In the genomic region with DNA sequence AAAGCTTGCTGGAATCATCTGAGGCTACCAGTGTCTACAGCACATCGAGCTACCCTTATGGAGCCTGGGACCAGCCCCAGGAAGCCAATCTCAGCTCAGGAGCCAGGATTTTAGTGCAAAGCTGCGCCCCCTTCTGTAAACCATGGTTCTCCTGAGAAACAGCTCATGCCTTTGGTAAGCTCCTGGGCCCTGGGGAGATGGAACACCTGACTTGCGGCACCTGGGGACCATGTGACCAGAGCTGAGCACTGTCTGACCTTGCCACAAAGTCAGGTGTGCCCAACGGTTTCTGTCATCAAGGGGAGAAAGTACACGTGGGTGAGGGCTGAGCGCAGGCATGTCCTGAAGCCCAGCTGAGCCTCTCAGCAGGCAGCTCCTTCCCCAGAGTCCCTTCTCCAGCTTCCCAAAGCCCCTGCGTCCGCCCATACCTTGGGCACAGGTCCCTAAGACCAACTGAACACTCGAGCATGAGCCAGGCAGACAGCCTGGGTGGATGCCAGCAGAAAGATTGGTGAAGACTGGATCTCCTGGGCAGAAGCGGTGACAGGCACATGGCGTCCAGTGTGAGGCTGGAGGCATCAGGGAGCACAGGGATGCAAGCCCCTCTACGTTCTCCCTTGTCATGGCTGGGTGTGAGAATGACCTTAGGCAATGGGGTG, we compare ENCODE assay signal across 14 cellular contexts. TPM values are rescaled to one million over a fixed set of nuclear protein-coding genes. Genes with fewer than 3 reads are reported as not detected.
DNase-seq lines count a peak whose midpoint lies in the region; ATAC-seq and TF ChIP-seq lines count a peak whose summit lies in the region.
"Had no signal": no experiment of that assay in that cellular context is flagged by ENCODE, and none has a peak within 500 bp of the region (broad histone marks: within the 10 kb centered on the region; RNA-seq: fewer than 3 reads in every experiment).

No MANE protein-coding gene starts in this region.

- H3K27me3 ChIP-seq in A673 (replicated peaks; ENCODE audit: insufficient read depth, low read depth, low read length, poor library complexity) (no peaks in the 10 kb centered on the region), H9 (ENCODE audit: insufficient read depth, low read length) (no peaks in the 10 kb centered on the region), mesenchymal stem cell (ENCODE audit: control insufficient read depth in 1 of 2, insufficient read depth in 1 of 2, low read length in 2 of 2) (peaks cover 5 to 8% of the 10 kb centered on the region in 2 experiments)
- H3K27me3 ChIP-seq in CD4-positive, alpha-beta memory T cell (ENCODE audit: insufficient read depth, low read length) = no peaks in the 10 kb centered on the region

- no CpG with 5 or more reads among the region's 12 CpGs for WGBS in H9 (ENCODE audit: extremely low coverage, insufficient read length, low lambda C conversion rate)
- WGBS in mesenchymal stem cell = 72% methylated on average over 12 of the region's 12 CpGs

- H2BK5ac ChIP-seq in H9 (ENCODE audit: insufficient read length, low read length) (no peak overlapping the region), mesenchymal stem cell (ENCODE audit: low read depth, low read length, poor library complexity, severe bottlenecking) (no peak overlapping the region)

- H3T11ph ChIP-seq in H9 (ENCODE audit: low read length) = no peak overlapping the region

- no peak overlapping the region for H3K23ac ChIP-seq in H9 (ENCODE audit: insufficient read length, low read depth, low read length)
- H3K23ac ChIP-seq in mesenchymal stem cell (ENCODE audit: low read length in 2 of 2) = no peak overlapping the region

- H4K5ac ChIP-seq in H9 (ENCODE audit: insufficient read length, low read depth, low read length) = no peak overlapping the region

- peak overlapping the region in 1 of 3 experiments; percentile 67; a peak in 1 of 7 replicates for H3K27ac Mint-ChIP-seq in H9
- no peak overlapping the region for H3K27ac Mint-ChIP-seq in CD4-positive, alpha-beta memory T cell
- H3K27ac Mint-ChIP-seq: activated CD4-positive, alpha-beta T cell treated with anti-CD3 and anti-CD28 coated beads for 36 hours; activated T-cell treated with anti-CD3 and anti-CD28 coated beads, Interleukin-2, amount 50 U/mL, for 72 hours had no signal

- H4K8ac ChIP-seq in H9 (replicated peaks; ENCODE audit: insufficient read length, low read depth, low read length) = no peak overlapping the region
- no peak overlapping the region for H4K8ac ChIP-seq in mesenchymal stem cell (ENCODE audit: low read length)

- H3K36me3 Mint-ChIP-seq in H9 (ENCODE audit: insufficient read depth in 1 of 3, low read depth in 3 of 3) = no peaks in the 10 kb centered on the region; a peak in 1 of 7 replicates
- no peaks in the 10 kb centered on the region for H3K36me3 Mint-ChIP-seq in CD4-positive, alpha-beta memory T cell

- H3K4me3 ChIP-seq in A673 (ENCODE audit: low read depth, low read length, poor library complexity, severe bottlenecking) (no peak overlapping the region), mesenchymal stem cell (ENCODE audit: insufficient read depth in 1 of 2, low read depth in 1 of 2, low read length in 2 of 2) (no peak overlapping the region)
- H3K4me3 ChIP-seq in CD4-positive, alpha-beta memory T cell (ENCODE audit: low read length in 2 of 2) = no peak overlapping the region
- H3K4me3 ChIP-seq: heart right ventricle had no signal

- H3K4ac ChIP-seq in H9 (ENCODE audit: low read depth, low read length) (no peak overlapping the region), mesenchymal stem cell (ENCODE audit: low read depth in 1 of 2, low read length in 2 of 2) (no peak overlapping the region)

- intact Hi-C loops in A673 (cut with micrococcal nuclease; ENCODE audit: unreplicated experiment) = no loop called here
- intact Hi-C loops in left colon (cut with DNase I, micrococcal nuclease) = no loop called here
- intact Hi-C loops in CD4-positive, alpha-beta memory T cell (cut with micrococcal nuclease) = no loop called here

- H2BK12ac ChIP-seq in H9 (ENCODE audit: insufficient read length, low read depth, low read length) (no peak overlapping the region), mesenchymal stem cell (ENCODE audit: low read length in 2 of 2) (no peak overlapping the region)

- ATAC-seq in left colon = peak; percentile 65
- ATAC-seq in HG03457 (IDR thresholded peaks at IDR 0.05; ENCODE audit: unreplicated experiment) = no peak
- ATAC-seq: activated CD4-positive, alpha-beta T cell treated with anti-CD3 and anti-CD28 coated beads for 36 hours; activated T-cell treated with anti-CD3 and anti-CD28 coated beads, Interleukin-2, amount 50 U/mL, for 72 hours had no signal

- no peak overlapping the region for H3K4me3 Mint-ChIP-seq in H9
- no peak overlapping the region for H3K4me3 Mint-ChIP-seq in CD4-positive, alpha-beta memory T cell
- H3K4me3 Mint-ChIP-seq: activated CD4-positive, alpha-beta T cell treated with anti-CD3 and anti-CD28 coated beads for 36 hours; activated T-cell treated with anti-CD3 and anti-CD28 coated beads, Interleukin-2, amount 50 U/mL, for 72 hours had no signal

- H2AK5ac ChIP-seq in H9 (ENCODE audit: insufficient read length, low read length) (no peak overlapping the region), mesenchymal stem cell (ENCODE audit: low read length, severe bottlenecking) (no peak overlapping the region)

- H3K4me1 ChIP-seq in A673 (ENCODE audit: insufficient read depth, low read length, poor library complexity, severe bottlenecking) (no peaks in the 10 kb centered on the region), H9 (ENCODE audit: insufficient read depth, low read length) (no peaks in the 10 kb centered on the region), mesenchymal stem cell (ENCODE audit: control insufficient read depth, insufficient read depth, low read depth, low read length) (peaks cover 3% of the 10 kb centered on the region)
- no peaks in the 10 kb centered on the region for H3K4me1 ChIP-seq in CD4-positive, alpha-beta memory T cell (ENCODE audit: insufficient read depth, low read length)

- H3K9me3 Mint-ChIP-seq in H9 = no peaks in the 10 kb centered on the region; a peak in 1 of 5 replicates
- H3K9me3 Mint-ChIP-seq in CD4-positive, alpha-beta memory T cell = no peaks in the 10 kb centered on the region
- H3K9me3 Mint-ChIP-seq: activated T-cell treated with anti-CD3 and anti-CD28 coated beads, Interleukin-2, amount 50 U/mL, for 72 hours had no signal

- no TSS peak for BruUV-seq in A673 (replicated peaks; lab: Mats Ljungman, UMichigan)

- H3K9me3 ChIP-seq in A673 (ENCODE audit: low read depth, low read length, poor library complexity, severe bottlenecking) = no peaks in the 10 kb centered on the region
- H3K9me3 ChIP-seq in H9 (ENCODE audit: control insufficient read depth, low read depth, low read length) = no peaks in the 10 kb centered on the region
- H3K9me3 ChIP-seq in CD4-positive, alpha-beta memory T cell (ENCODE audit: control insufficient read depth in 1 of 2, low read length in 2 of 2) = no peaks in the 10 kb centered on the region
- H3K9me3 ChIP-seq in mesenchymal stem cell (ENCODE audit: control insufficient read depth, low read length) = no peaks in the 10 kb centered on the region
- H3K9me3 ChIP-seq: heart right ventricle had no signal

- no peaks in the 10 kb centered on the region; the same call in 1 of the 2 replicates for H3K27me3 Mint-ChIP-seq in H9 (ENCODE audit: low read depth)
- peaks cover 0 to 2% of the 10 kb centered on the region in 2 donors for H3K27me3 Mint-ChIP-seq in CD4-positive, alpha-beta memory T cell
- H3K27me3 Mint-ChIP-seq: activated CD4-positive, alpha-beta T cell treated with anti-CD3 and anti-CD28 coated beads for 36 hours had no signal

- H3K36me3 ChIP-seq in A673 (ENCODE audit: insufficient read depth, low read length, poor library complexity, severe bottlenecking) = no peaks in the 10 kb centered on the region
- no peaks in the 10 kb centered on the region for H3K36me3 ChIP-seq in CD4-positive, alpha-beta memory T cell (ENCODE audit: insufficient read depth, low read length)
- no peaks in the 10 kb centered on the region for H3K36me3 ChIP-seq in mesenchymal stem cell (ENCODE audit: control insufficient read depth in 1 of 2, insufficient read depth in 2 of 2, low read depth in 1 of 2, low read length in 2 of 2)
- H3K36me3 ChIP-seq: heart right ventricle had no signal

- no peak overlapping the region for H3K56ac ChIP-seq in H9 (ENCODE audit: insufficient read length, low read depth, low read length)

- H2AFZ ChIP-seq in H9 (ENCODE audit: low read length) (no peak overlapping the region), mesenchymal stem cell (ENCODE audit: low read depth, low read length) (no peak overlapping the region)

- POLR2A ChIA-PET in A673 (lab: Charles Lee; ENCODE audit: low non-redundant PET) = no interaction called here
- POLR2A ChIA-PET in CD4-positive, alpha-beta memory T cell (lab: Charles Lee; ENCODE audit: partially characterized antibody) = no interaction called here

- H4K91ac ChIP-seq in H9 (ENCODE audit: insufficient read length, low read depth, low read length) (no peak overlapping the region), mesenchymal stem cell (ENCODE audit: low read length) (no peak overlapping the region)

- H3K4me2 ChIP-seq in H9 (ENCODE audit: insufficient read depth, insufficient read length, low read length) (no peak overlapping the region), mesenchymal stem cell (ENCODE audit: low read length, poor library complexity, severe bottlenecking) (no peak overlapping the region)

- H3K9ac ChIP-seq in H9 (ENCODE audit: extremely low read depth, insufficient read length, low read length) (no peak overlapping the region), mesenchymal stem cell (ENCODE audit: low read length) (no peak overlapping the region)

- H3K18ac ChIP-seq in H9 (ENCODE audit: insufficient read length, low read depth, low read length) = no peak overlapping the region
- no peak overlapping the region for H3K18ac ChIP-seq in mesenchymal stem cell (ENCODE audit: low read depth in 1 of 2, low read length in 2 of 2)

- peaks cover 9 to 15% of the 10 kb centered on the region in 2 experiments; a peak in 3 of 4 replicates for H3K4me1 Mint-ChIP-seq in H9
- H3K4me1 Mint-ChIP-seq in CD4-positive, alpha-beta memory T cell = no peaks in the 10 kb centered on the region
- H3K4me1 Mint-ChIP-seq: activated CD4-positive, alpha-beta T cell treated with anti-CD3 and anti-CD28 coated beads for 36 hours had no signal

- DNase-seq in A673 (ENCODE audit: low spot score) = peak; percentile 20
- DNase-seq in H9 = peak; percentile 75
- DNase-seq in SW480 (ENCODE audit: low spot score) = peak; percentile 22
- no peak for DNase-seq in left colon
- no peak for DNase-seq in SKM-1 (lab: John Stamatoyannopoulos, UW; ENCODE audit: unreplicated experiment)
- DNase-seq in CD4-positive, alpha-beta memory T cell = no peak
- no peak for DNase-seq in mesenchymal stem cell
- DNase-seq: activated CD4-positive, alpha-beta T cell treated with anti-CD3 and anti-CD28 coated beads for 36 hours; activated T-cell treated with anti-CD3 and anti-CD28 coated beads, Interleukin-2, amount 50 U/mL, for 72 hours; AML-193; aorta; NK-92 treated with Interleukin-12 subunit alpha and Interleukin-12 subunit beta, amount 100 ng/mL, for 24 hours had no signal

- H3K27ac ChIP-seq in A673 (ENCODE audit: low read depth, low read length, poor library complexity, severe bottlenecking) (no peak overlapping the region), H9 (ENCODE audit: insufficient read length, low read depth, low read length) (no peak overlapping the region), mesenchymal stem cell (ENCODE audit: low read length, poor library complexity, severe bottlenecking) (no peak overlapping the region)
- no peak overlapping the region for H3K27ac ChIP-seq in CD4-positive, alpha-beta memory T cell (ENCODE audit: low read depth, low read length)
- H3K27ac ChIP-seq: heart right ventricle had no signal

- no peaks in the 10 kb centered on the region for H3K23me2 ChIP-seq in H9 (ENCODE audit: insufficient read length, low read depth, low read length, poor library complexity, severe bottlenecking)

- TF ChIP-seq CTCF in A673 (conservative IDR thresholded peaks at IDR 0.05; ENCODE audit: low read depth, low read length) (0 out of 2 replicates have a peak, but pooled peaks have one; percentile 25), H9 (conservative IDR thresholded peaks at IDR 0.05) (peak; percentile 47; the same call in 2 of the 3 replicates)

- H3K79me1 ChIP-seq in H9 (ENCODE audit: insufficient read depth, low read depth, low read length, poor library complexity, severe bottlenecking) = no peaks in the 10 kb centered on the region
- H3K79me1 ChIP-seq in mesenchymal stem cell (replicated peaks; ENCODE audit: low read length, poor library complexity, severe bottlenecking) = no peaks in the 10 kb centered on the region

- no peak overlapping the region for H2BK120ac ChIP-seq in H9 (ENCODE audit: low read depth, low read length, poor library complexity, severe bottlenecking)
- H2BK120ac ChIP-seq in mesenchymal stem cell (ENCODE audit: low read depth, low read length) = no peak overlapping the region

- H3K79me2 ChIP-seq in H9 (ENCODE audit: insufficient read depth, low read length) = no peaks in the 10 kb centered on the region

- H3K14ac ChIP-seq in H9 (ENCODE audit: insufficient read depth, low read length) = no peak overlapping the region; the same call in 1 of the 2 replicates
- no peak overlapping the region for H3K14ac ChIP-seq in mesenchymal stem cell (ENCODE audit: low read length in 2 of 2)

- CTCF ChIA-PET in A673 (lab: Charles Lee) = interaction anchor here (0.8 to 2.5 kb wide), 2 partner anchors 25 to 26 kb away, joined by 3 to 7 read pairs; no protein-coding TSS in a partner anchor
- CTCF ChIA-PET in CD4-positive, alpha-beta memory T cell (lab: Charles Lee; ENCODE audit: partially characterized antibody) = interaction anchor here (0.5 to 1.4 kb wide), 5 partner anchors 10 to 214 kb away, joined by 3 to 9 read pairs (median 4); no protein-coding TSS in a partner anchor

- no peak overlapping the region for H2BK20ac ChIP-seq in H9 (ENCODE audit: low read depth, low read length, poor library complexity, severe bottlenecking)

- no peaks in the 10 kb centered on the region for H4K20me1 ChIP-seq in H9 (ENCODE audit: control insufficient read depth, insufficient read depth, insufficient read length)

- no peak overlapping the region for H2BK15ac ChIP-seq in H9 (ENCODE audit: low read depth, low read length)
- H2BK15ac ChIP-seq in mesenchymal stem cell (ENCODE audit: low read depth, poor library complexity, severe bottlenecking) = no peak overlapping the region

RNA-seq across cellular contexts. Expression of gene TENT5B, which starts 57.9 kb away (rescaled TPM):
- total RNA-seq in A673 (2021) (1.2 and 1.6 TPM in 2 replicates), H9 (2021) (124 and 126 TPM in 2 replicates), left colon (1 to 10 TPM; 1.7 to 4.4 TPM)
- not detected for total RNA-seq in CD4-positive, alpha-beta memory T cell
- polyA plus RNA-seq in CD4-positive, alpha-beta memory T cell = not detected
- 3.1 TPM for polyA plus RNA-seq in mesenchymal stem cell (2013, experiment 1 of 2)
- polyA plus RNA-seq in mesenchymal stem cell (2013, experiment 2 of 2) = 2.7 TPM
- total RNA-seq: activated CD4-positive, alpha-beta T cell treated with anti-CD3 and anti-CD28 coated beads for 36 hours had no signal

Comparison
In these comparisons a context has a peak if more than half of its experiments do, and no peak if none do; other contexts are left out.
1. DNase-seq: peak in A673 (single experiment), H9 (single experiment) and SW480 (single experiment); none in left colon (0 of 2), SKM-1 (single experiment), CD4-positive, alpha-beta memory T cell (0 of 5) and mesenchymal stem cell (single experiment).
2. RNA of gene TENT5B, which starts 57.9 kb away (total RNA-seq): 124 to 126 TPM in H9; 1.7 to 4.4 TPM in left colon, 1.2 to 1.6 TPM in A673 and not detected in CD4-positive, alpha-beta memory T cell; every median in the first group is over 10 times any median in the second.